Comparison of ENCODE assay signal across 11 cellular contexts in the genomic region with DNA sequence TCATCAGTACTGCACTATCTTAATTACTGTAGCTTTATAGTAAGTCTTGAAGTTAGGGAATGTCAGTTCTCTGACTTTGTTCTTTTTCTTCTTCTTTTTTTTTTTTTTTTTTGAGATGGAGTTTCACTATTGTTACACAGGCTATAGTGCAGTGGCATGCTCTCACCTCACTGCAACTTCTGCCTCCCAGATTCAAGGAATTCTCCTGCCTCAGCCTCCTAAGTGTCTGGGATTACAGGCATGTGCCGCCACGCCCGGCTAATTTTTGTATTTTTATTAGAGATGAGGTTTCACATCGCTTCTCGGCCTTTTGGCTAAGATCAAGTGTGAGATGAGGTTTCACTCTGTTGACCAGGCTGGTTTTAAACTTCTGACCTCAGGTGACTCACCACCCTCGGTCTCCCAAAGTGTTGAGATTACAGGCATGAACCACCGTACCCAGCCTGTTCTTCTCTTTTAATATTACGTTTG. TPM values are rescaled to one million over a fixed set of nuclear protein-coding genes. Genes with fewer than 3 reads are reported as not detected.
DNase-seq lines count a peak whose midpoint lies in the region; ATAC-seq, FAIRE-seq and TF ChIP-seq lines count a peak whose summit lies in the region.
"Had no signal": no experiment of that assay in that cellular context is flagged by ENCODE, and none has a peak within 500 bp of the region (broad histone marks: within the 10 kb centered on the region; RNA-seq: fewer than 3 reads in every experiment).

No MANE protein-coding gene starts in this region.

- intact Hi-C loops in GM12878 (cut with micrococcal nuclease; ENCODE audit: unreplicated experiment) (no loop called here), psoas muscle (cut with DNase I) (no loop called here)

- WGBS in GM12878 (ENCODE audit: insufficient coverage, insufficient replicate concordance, low lambda C conversion rate, missing lambda C conversion rate): 0% methylated on average over 4 of the region's 8 CpGs
- WGBS in psoas muscle, 3 donors: 38 to 61% (median 42%) methylated on average over 6 to 8 of the region's 8 CpGs

- peak; percentile 91 for ATAC-seq in GM19351 (IDR thresholded peaks at IDR 0.05; ENCODE audit: unreplicated experiment)
- ATAC-seq in GM12878: peak; percentile 60
- no peak for ATAC-seq in psoas muscle

- no peak for FAIRE-seq in GM12878 (lab: Jason Lieb, UNC)

- H4K20me1 ChIP-seq in GM12878 (ENCODE audit: control insufficient read depth, insufficient read depth): no peaks in the 10 kb centered on the region

- H3K27ac ChIP-seq in GM12878 (ENCODE audit: control insufficient read depth, insufficient read depth) (no peak overlapping the region), psoas muscle (no peak overlapping the region)
- H3K27ac ChIP-seq: adrenal gland, neural progenitor cell had no signal

- BruUV-seq in GM12878 (replicated peaks; lab: Mats Ljungman, UMichigan): no TSS peak

- DNase-seq in GM12878 (ENCODE audit: low read depth, low spot score) (no peak), myocyte (ENCODE audit: low read depth) (peak; percentile 78), psoas muscle (no peak), NCI-H345 treated with DMSO at 0.1 percent for 48 hours (lab: John Stamatoyannopoulos, UW; ENCODE audit: unreplicated experiment) (no peak)
- DNase-seq in activated naive CD4-positive, alpha-beta T cell treated with anti-CD3 and anti-CD28 coated beads, Interleukin-2, amount 10 ng/mL, durations not matched to agents 7 days and 5 days: no peak
- no peak for DNase-seq in activated CD8-positive, alpha-beta memory T cell treated with anti-CD3 and anti-CD28 coated beads for 24 hours
- DNase-seq: activated B cell treated with CpG ODN at 0.5 μM for 24 hours had no signal

- peak; percentile 48; the same call in 1 of the 2 replicates for TF ChIP-seq EP300 in Ishikawa (IDR thresholded peaks at IDR 0.05; ENCODE audit: borderline replicate concordance)
- no peak for TF ChIP-seq EP300 in GM12878 (IDR thresholded peaks at IDR 0.05; ENCODE audit: borderline replicate concordance in 1 of 2, control insufficient read depth in 1 of 2, low read depth in 2 of 2, low read length in 2 of 2)

- no peak for TF ChIP-seq CTCF in GM12878 (IDR thresholded peaks at IDR 0.05 in 2 of 3, conservative IDR thresholded peaks at IDR 0.05 in 1 of 3; ENCODE audit: control insufficient read depth in 2 of 3, extremely low read depth in 1 of 3, insufficient read depth in 1 of 3, low read depth in 3 of 3, low read length in 3 of 3)
- TF ChIP-seq CTCF in psoas muscle (IDR thresholded peaks at IDR 0.05): no peak

- TF ChIP-seq RAD21 in Ishikawa (IDR thresholded peaks at IDR 0.05; ENCODE audit: low read depth) (no peak), GM12878 (IDR thresholded peaks at IDR 0.05; ENCODE audit: insufficient read depth, low read depth, low read length) (no peak)

- H3K27me3 ChIP-seq in GM12878 (replicated peaks in 1 of 2; ENCODE audit: control insufficient read depth in 2 of 2, insufficient read depth in 2 of 2, low read length in 1 of 2): no peaks in the 10 kb centered on the region
- no peaks in the 10 kb centered on the region for H3K27me3 ChIP-seq in psoas muscle (ENCODE audit: insufficient read depth in 3 of 3, low read length in 2 of 3)
- H3K27me3 ChIP-seq: adrenal gland, neural progenitor cell had no signal

- CTCF ChIA-PET in GM12878 (lab: Yijun Ruan, JAX): interaction anchor here (1.3 kb wide), 1 partner anchor 192 kb away, joined by 6 read pairs; no protein-coding TSS in a partner anchor
- CTCF ChIA-PET in activated naive CD4-positive, alpha-beta T cell treated with anti-CD3 and anti-CD28 coated beads, Interleukin-2, amount 10 ng/mL, durations not matched to agents 7 days and 5 days (lab: Charles Lee): no interaction called here

- H3K9me3 Mint-ChIP-seq in activated naive CD4-positive, alpha-beta T cell treated with anti-CD3 and anti-CD28 coated beads, Interleukin-2, amount 10 ng/mL, durations not matched to agents 7 days and 5 days: peaks cover 9% of the 10 kb centered on the region

- H3K4me3 ChIP-seq in GM12878: no peak overlapping the region
- no peak overlapping the region for H3K4me3 ChIP-seq in psoas muscle
- H3K4me3 ChIP-seq: adrenal gland, neural progenitor cell had no signal

- H3K4me1 ChIP-seq in GM12878 (ENCODE audit: control insufficient read depth, insufficient read depth, low read length) (no peaks in the 10 kb centered on the region), psoas muscle (no peaks in the 10 kb centered on the region)
- H3K4me1 ChIP-seq: adrenal gland had no signal

- TF ChIP-seq POLR2A in GM12878 (IDR thresholded peaks at IDR 0.05; ENCODE audit: low read depth, low read length): no peak

- no peak overlapping the region for H3K9ac ChIP-seq in GM12878 (ENCODE audit: control insufficient read depth, insufficient read depth, low read length)
- H3K9ac ChIP-seq: neural progenitor cell had no signal

- in situ Hi-C loops in GM12878 (cut with MboI): no loop called here

- H3K4me3 Mint-ChIP-seq in activated naive CD4-positive, alpha-beta T cell treated with anti-CD3 and anti-CD28 coated beads, Interleukin-2, amount 10 ng/mL, durations not matched to agents 7 days and 5 days: no peak overlapping the region
- H3K4me3 Mint-ChIP-seq: activated B cell treated with CpG ODN at 0.5 μM for 24 hours, neural progenitor cell had no signal

- POLR2A ChIA-PET in GM12878 (lab: Charles Lee): no interaction called here

- H3K27ac Mint-ChIP-seq in activated naive CD4-positive, alpha-beta T cell treated with anti-CD3 and anti-CD28 coated beads, Interleukin-2, amount 10 ng/mL, durations not matched to agents 7 days and 5 days: no peak overlapping the region
- H3K27ac Mint-ChIP-seq: activated B cell treated with CpG ODN at 0.5 μM for 24 hours, neural progenitor cell had no signal

- no peaks in the 10 kb centered on the region; the same call in 2 of the 3 replicates for H3K9me3 ChIP-seq in GM12878 (replicated peaks; ENCODE audit: control insufficient read depth, insufficient read depth, low read length)
- H3K9me3 ChIP-seq in psoas muscle: no peaks in the 10 kb centered on the region

- peaks cover 33% of the 10 kb centered on the region for H3K27me3 Mint-ChIP-seq in activated naive CD4-positive, alpha-beta T cell treated with anti-CD3 and anti-CD28 coated beads, Interleukin-2, amount 10 ng/mL, durations not matched to agents 7 days and 5 days

- H3K36me3 ChIP-seq in GM12878 (ENCODE audit: control insufficient read depth in 2 of 2, insufficient read depth in 2 of 2, low read length in 1 of 2) (no peaks in the 10 kb centered on the region), psoas muscle (ENCODE audit: insufficient read depth in 1 of 2, low read depth in 1 of 2) (no peaks in the 10 kb centered on the region)
- H3K36me3 ChIP-seq: adrenal gland, neural progenitor cell had no signal

- peaks cover 12% of the 10 kb centered on the region for H3K4me1 Mint-ChIP-seq in activated naive CD4-positive, alpha-beta T cell treated with anti-CD3 and anti-CD28 coated beads, Interleukin-2, amount 10 ng/mL, durations not matched to agents 7 days and 5 days
- H3K4me1 Mint-ChIP-seq: activated B cell treated with CpG ODN at 0.5 μM for 24 hours had no signal

- H2AFZ ChIP-seq in GM12878 (ENCODE audit: control insufficient read depth, low read depth, low read length): no peak overlapping the region
- H2AFZ ChIP-seq: neural progenitor cell had no signal

- RAD21 ChIA-PET in GM12878 (lab: Charles Lee; ENCODE audit: unreplicated experiment): no interaction called here

- no peak overlapping the region; the same call in 1 of the 2 replicates for H3K4me2 ChIP-seq in GM12878 (ENCODE audit: control insufficient read depth, insufficient read depth)
- H3K4me2 ChIP-seq: neural progenitor cell had no signal

- H3K36me3 Mint-ChIP-seq in activated naive CD4-positive, alpha-beta T cell treated with anti-CD3 and anti-CD28 coated beads, Interleukin-2, amount 10 ng/mL, durations not matched to agents 7 days and 5 days: no peaks in the 10 kb centered on the region

- no peaks in the 10 kb centered on the region for H3K79me2 ChIP-seq in GM12878 (ENCODE audit: control insufficient read depth, insufficient read depth, low read length)

- SMC1A ChIA-PET in GM12878 (lab: Charles Lee; ENCODE audit: uncharacterized antibody, unreplicated experiment): interaction anchor here (1.0 kb wide), 1 partner anchor 12 kb away, joined by 3 read pairs; no protein-coding TSS in a partner anchor

TF ChIP-seq in Ishikawa, 13 proteins besides CTCF, POLR2A, EP300 and RAD21 (continues in another document):
- TF ChIP-seq, protein P1, sequence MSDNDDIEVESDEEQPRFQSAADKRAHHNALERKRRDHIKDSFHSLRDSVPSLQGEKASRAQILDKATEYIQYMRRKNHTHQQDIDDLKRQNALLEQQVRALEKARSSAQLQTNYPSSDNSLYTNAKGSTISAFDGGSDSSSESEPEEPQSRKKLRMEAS (IDR thresholded peaks at IDR 0.05): peak; percentile 64; the same call in 1 of the 2 replicates
- peak; percentile 48; the same call in 1 of the 2 replicates for TF ChIP-seq TCF12 (IDR thresholded peaks at IDR 0.05; ENCODE audit: low read depth)

TF ChIP-seq in GM12878, 131 proteins besides CTCF, POLR2A, EP300 and RAD21 (continues in another document):
- TF ChIP-seq KDM1A (IDR thresholded peaks at IDR 0.05; ENCODE audit: borderline replicate concordance): no peak

RNA-seq across cellular contexts. Expression of a gene that starts 41.9 kb away (rescaled TPM):
- 39.6 and 41.7 TPM in 2 replicates for total RNA-seq in GM12878 (2013; cell fraction: nucleolus; rRNA removed)
- 0.16 and 0.34 TPM in 2 replicates for total RNA-seq in GM12878 (2014; rRNA removed)
- 0.32 and 0.36 TPM in 2 replicates for total RNA-seq in GM12878 (2014; rRNA removed; fragmentation: Illumina TruSeq; extraction: Trizol)
- total RNA-seq in GM12878 (2021): 0.48 and 0.59 TPM in 2 replicates
- polyA plus RNA-seq in GM12878 (2011; ENCODE audit: low read depth): 0.33 TPM
- 5.0 and 5.3 TPM in 2 replicates for polyA plus RNA-seq in GM12878 (2011; rRNA removed)
- 3.4 and 3.9 TPM in 2 replicates for polyA plus RNA-seq in GM12878 (2011; cell fraction: cytosol; rRNA removed)
- 9.7 and 11.3 TPM in 2 replicates for polyA plus RNA-seq in GM12878 (2011; cell fraction: nucleus; rRNA removed)
- 0.69 and 1.0 TPM in 2 replicates for polyA plus RNA-seq in GM12878 (2012)
- polyA plus RNA-seq in GM12878 (2014; fragmentation: Illumina TruSeq; extraction: Trizol): 0.24 and 0.26 TPM in 2 replicates
- polyA plus RNA-seq in GM12878 (2014; fragmentation: Nextera tagmentation; extraction: Ambion mirVana): under 1 TPM; 0.05 to 0.07 TPM
- polyA plus RNA-seq in GM12878 (2014; rRNA removed): 0.20 and 0.35 TPM in 2 replicates
- polyA plus RNA-seq in GM12878 (2016; fragmentation: Nextera tagmentation; extraction: Ambion mirVana): under 1 TPM; 0.16 to 0.52 TPM
- 11.8 and 14.9 TPM in 2 replicates for polyA minus RNA-seq in GM12878 (2011; rRNA and poly(A)+ RNA removed)
- 3.2 and 5.1 TPM in 2 replicates for polyA minus RNA-seq in GM12878 (2011; cell fraction: cytosol; rRNA and poly(A)+ RNA removed)
- 8.7 and 13.0 TPM in 2 replicates for polyA minus RNA-seq in GM12878 (2011; cell fraction: nucleus; rRNA and poly(A)+ RNA removed)
- 19.1 and 20.1 TPM in 2 replicates for total RNA-seq in myocyte
- 14.2 TPM for polyA plus RNA-seq in myocyte (2012)
- total RNA-seq in psoas muscle: 1 to 10 TPM; 3.2 to 7.5 (median 4.8) TPM
- 1 to 10 TPM; 1.9 to 2.2 (median 2.1) TPM for polyA plus RNA-seq in psoas muscle
- total RNA-seq: activated B cell treated with CpG ODN at 0.5 μM for 24 hours had no signal

Comparison
In these comparisons a context has a peak if more than half of its experiments do, and no peak if none do; other contexts are left out.
1. ATAC-seq: peak in GM19351 (single experiment) and GM12878 (single experiment); none in psoas muscle (0 of 4).